Comparison of ENCODE assay signal across 11 cellular contexts in the genomic region with DNA sequence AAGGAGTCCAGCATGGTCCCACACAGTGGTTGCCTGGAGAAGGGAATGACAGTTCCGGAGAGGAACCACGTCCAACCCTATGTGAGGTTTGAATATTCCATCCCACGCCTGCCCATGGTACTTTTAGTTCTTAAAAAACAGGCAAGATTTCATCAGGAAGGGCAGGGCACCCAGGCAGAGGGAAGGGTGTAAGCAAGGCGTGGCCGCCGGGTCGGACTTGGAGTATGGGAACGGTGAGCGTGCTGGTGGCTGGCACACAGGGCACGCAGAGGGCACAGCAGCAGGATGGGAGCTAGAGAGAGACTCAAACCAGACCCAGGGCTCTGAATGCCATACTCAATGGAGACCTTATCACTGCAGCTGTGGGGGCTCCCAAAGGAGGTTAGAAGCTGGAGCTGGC. TPM values are rescaled to one million over a fixed set of nuclear protein-coding genes. Genes with fewer than 3 reads are reported as not detected.
A peak's percentile ranks its signal among the peaks of the same experiment; 100 is the strongest.
DNase-seq lines count a peak whose midpoint lies in the region; ATAC-seq and TF ChIP-seq lines count a peak whose summit lies in the region.
"Had no signal": no experiment of that assay in that cellular context is flagged by ENCODE, and none has a peak within 500 bp of the region (broad histone marks: within the 10 kb centered on the region; RNA-seq: fewer than 3 reads in every experiment).

No MANE protein-coding gene starts in this region.

- peaks cover 6% of the 10 kb centered on the region for H3K36me3 ChIP-seq in colonic mucosa
- H3K36me3 ChIP-seq in lower lobe of right lung = peaks cover 13% of the 10 kb centered on the region
- H3K36me3 ChIP-seq in spleen = peaks cover 0 to 28% (median 12%) of the 10 kb centered on the region in 6 donors

- no peaks in the 10 kb centered on the region for H3K27me3 Mint-ChIP-seq in Calu3 (ENCODE audit: unreplicated experiment)

- ATAC-seq in lower lobe of right lung (peak; percentile 84 to 86), HG02759 (IDR thresholded peaks at IDR 0.05; ENCODE audit: unreplicated experiment) (no peak), GM19395 (IDR thresholded peaks at IDR 0.05; ENCODE audit: unreplicated experiment) (no peak)

- CTCF ChIA-PET in Calu3 (lab: Charles Lee) = interaction anchor here (1.0 kb wide), 1 partner anchor 9 kb away, joined by 3 read pairs; no protein-coding TSS in a partner anchor

- peak; percentile 40 for DNase-seq in Calu3
- DNase-seq in colonic mucosa = peak; percentile 84
- peak; percentile 89 for DNase-seq in lower lobe of right lung
- peak; percentile 79 for DNase-seq in spleen
- DNase-seq in NCI-H226 = no peak
- DNase-seq in NCI-H2227 treated with DMSO at 0.1 percent for 48 hours (lab: John Stamatoyannopoulos, UW) = no peak
- DNase-seq: activated T-cell treated with anti-CD3 and anti-CD28 coated beads for 4 hours, NCI-H1436 treated with DMSO at 0.1 percent for 48 hours had no signal

- peak overlapping the region in 1 of 2 donors; percentile 52 for H3K9ac ChIP-seq in colonic mucosa (ENCODE audit: low read depth in 2 of 2, low read length in 2 of 2)

- no TSS peak for BruUV-seq in Calu3 (replicated peaks; lab: Mats Ljungman, UMichigan)

- intact Hi-C loops in Calu3 (cut with micrococcal nuclease; ENCODE audit: unreplicated experiment) = loop anchor here (5.0 kb wide), 1 partner anchor 32 kb away; the partner anchor contains the start of gene FAM53B
- intact Hi-C loops in colonic mucosa (cut with DNase I) = no loop called here
- intact Hi-C loops in lower lobe of right lung (cut with DNase I) = no loop called here
- intact Hi-C loops in spleen (cut with DNase I; ENCODE audit: low total_unique reads) = loop anchor here (10.0 kb wide), 1 partner anchor 45 kb away; no protein-coding TSS in a partner anchor

- no peak for TF ChIP-seq CTCF in Calu3 (IDR thresholded peaks at IDR 0.05; ENCODE audit: unreplicated experiment)
- no peak for TF ChIP-seq CTCF in colonic mucosa (IDR thresholded peaks at IDR 0.05)
- TF ChIP-seq CTCF in lower lobe of right lung (IDR thresholded peaks at IDR 0.05) = no peak
- no peak for TF ChIP-seq CTCF in spleen (IDR thresholded peaks at IDR 0.05 in 8 of 11, conservative IDR thresholded peaks at IDR 0.05 in 3 of 11)

- peak overlapping the region; percentile 13 for H3K4me3 Mint-ChIP-seq in Calu3 (ENCODE audit: low read depth, unreplicated experiment)
- H3K4me3 Mint-ChIP-seq: neural crest cell had no signal

- H3K4me3 ChIP-seq in colonic mucosa = no peak overlapping the region
- H3K4me3 ChIP-seq in lower lobe of right lung = no peak overlapping the region
- H3K4me3 ChIP-seq in spleen = no peak overlapping the region

- TF ChIP-seq POLR2A in spleen (IDR thresholded peaks at IDR 0.05) = no peak

- peaks cover 33% of the 10 kb centered on the region for H3K4me1 Mint-ChIP-seq in Calu3 (ENCODE audit: low read depth, unreplicated experiment)

- H3K27ac ChIP-seq in colonic mucosa (peak overlapping the region; percentile 67), lower lobe of right lung (no peak overlapping the region), spleen (peak overlapping the region in 7 of 8 donors; percentile 71 to 95 (median 87))

- peaks cover 5% of the 10 kb centered on the region for H3K36me3 Mint-ChIP-seq in Calu3 (ENCODE audit: insufficient read depth, unreplicated experiment)

- H3K9me3 ChIP-seq in colonic mucosa (no peaks in the 10 kb centered on the region), lower lobe of right lung (no peaks in the 10 kb centered on the region), spleen (no peaks in the 10 kb centered on the region)

- H3K27me3 ChIP-seq in colonic mucosa = no peaks in the 10 kb centered on the region
- H3K27me3 ChIP-seq in lower lobe of right lung (ENCODE audit: low read depth) = no peaks in the 10 kb centered on the region
- H3K27me3 ChIP-seq in spleen (replicated peaks in 1 of 7) = no peaks in the 10 kb centered on the region

- 69 to 75% (median 71%) methylated on average over 10 of the region's 10 CpGs for WGBS in spleen, 5 donors

- H3K9me3 Mint-ChIP-seq in Calu3 (ENCODE audit: low read depth, unreplicated experiment) = no peaks in the 10 kb centered on the region
- H3K9me3 Mint-ChIP-seq: neural crest cell had no signal

- peak overlapping the region; percentile 32 for H3K27ac Mint-ChIP-seq in Calu3 (ENCODE audit: unreplicated experiment)

- H3K4me1 ChIP-seq in colonic mucosa (peaks cover 37% of the 10 kb centered on the region), lower lobe of right lung (peaks cover 83% of the 10 kb centered on the region), spleen (peaks cover 76 to 100% (median 96%) of the 10 kb centered on the region in 6 donors)

RNA-seq across cellular contexts. Expression of gene FAM53B, which starts 34.3 kb away (rescaled TPM):
- total RNA-seq in Calu3 (2022) (11.2 and 12.5 TPM in 2 replicates), colonic mucosa (10 to 100 TPM; 43.3 to 45.2 TPM), lower lobe of right lung (40.7 TPM), spleen (10 to 100 TPM; 43.8 to 94.0 (median 68.9) TPM)
- 10 to 100 TPM; 13.3 to 35.2 (median 20.0) TPM for polyA plus RNA-seq in spleen

Comparison
In these comparisons a context has a peak if more than half of its experiments do, and no peak if none do; other contexts are left out.
1. DNase-seq: peak in Calu3 (single experiment), colonic mucosa (single experiment), lower lobe of right lung (single experiment) and spleen (single experiment); none in NCI-H226 (single experiment) and NCI-H2227 treated with DMSO at 0.1 percent for 48 hours (single experiment).
2. ATAC-seq: peak in lower lobe of right lung (2 of 2); none in HG02759 (single experiment) and GM19395 (single experiment).
3. intact Hi-C loops: an anchor here in Calu3 (5.0 kb wide) and spleen (10.0 kb wide); none called in colonic mucosa and lower lobe of right lung.